In the genomic region with DNA sequence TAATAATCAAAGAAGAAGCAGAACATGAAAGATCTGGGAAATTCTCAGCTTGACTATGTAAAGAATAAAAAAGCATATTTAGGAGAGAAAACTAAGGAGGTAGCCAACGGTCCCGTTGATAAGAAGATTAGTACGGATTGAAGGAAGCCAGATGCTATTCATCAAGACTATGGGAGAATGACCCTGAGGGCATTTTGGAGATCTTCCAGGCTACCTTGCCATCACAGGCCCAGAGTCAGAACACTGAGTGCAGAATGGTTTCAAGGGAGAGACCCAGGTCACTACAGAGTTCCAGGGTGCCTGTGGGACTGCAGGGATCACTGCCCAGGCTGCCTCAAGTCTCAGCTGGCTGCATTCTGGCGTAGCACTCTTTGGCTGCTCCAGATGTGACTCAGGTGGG, we compare ENCODE assay signal across 19 cellular contexts.
A peak's percentile ranks its signal among the peaks of the same experiment; 100 is the strongest.
DNase-seq lines count a peak whose midpoint lies in the region; ATAC-seq and TF ChIP-seq lines count a peak whose summit lies in the region.
"Had no signal": no experiment of that assay in that cellular context is flagged by ENCODE, and none has a peak within 500 bp of the region (broad histone marks: within the 10 kb centered on the region; RNA-seq: fewer than 3 reads in every experiment).

No MANE protein-coding gene starts in this region.

- TF ChIP-seq POLR2A in prostate gland (IDR thresholded peaks at IDR 0.05) (no peak), erythroblast (IDR thresholded peaks at IDR 0.05; ENCODE audit: low read length) (no peak)

- H3K9me3 ChIP-seq in BE2C = no peaks in the 10 kb centered on the region
- H3K9me3 ChIP-seq in WERI-Rb-1 (ENCODE audit: severe bottlenecking) = no peaks in the 10 kb centered on the region
- no peaks in the 10 kb centered on the region for H3K9me3 ChIP-seq in prostate gland
- H3K9me3 ChIP-seq: BLaER1 treated with 17β-estradiol and CSF1 and Interleukin-3, amounts not matched to agents 10 nM and 100 nM had no signal

- H3K36me3 ChIP-seq in BE2C = no peaks in the 10 kb centered on the region
- no peaks in the 10 kb centered on the region for H3K36me3 ChIP-seq in WERI-Rb-1
- H3K36me3 ChIP-seq in prostate gland = no peaks in the 10 kb centered on the region
- H3K36me3 ChIP-seq: BLaER1 treated with 17β-estradiol and CSF1 and Interleukin-3, amounts not matched to agents 10 nM and 100 nM had no signal

- H3K4me1 ChIP-seq in BE2C = no peaks in the 10 kb centered on the region
- H3K4me1 ChIP-seq in prostate gland (replicated peaks) = no peaks in the 10 kb centered on the region
- H3K4me1 ChIP-seq: BLaER1 treated with 17β-estradiol and CSF1 and Interleukin-3, amounts not matched to agents 10 nM and 100 nM had no signal

- H3K27ac ChIP-seq in WERI-Rb-1 (peak overlapping the region; percentile 19; the same call in 1 of the 2 replicates), prostate gland (no peak overlapping the region)
- H3K27ac ChIP-seq: 22Rv1; BLaER1 treated with 17β-estradiol and CSF1 and Interleukin-3, amounts not matched to agents 10 nM and 100 nM had no signal

- no peaks in the 10 kb centered on the region for H3K27me3 ChIP-seq in BE2C
- no peaks in the 10 kb centered on the region for H3K27me3 ChIP-seq in WERI-Rb-1 (ENCODE audit: insufficient read depth, low read depth, severe bottlenecking)
- H3K27me3 ChIP-seq in prostate gland (replicated peaks; ENCODE audit: insufficient read depth) = no peaks in the 10 kb centered on the region
- H3K27me3 ChIP-seq: BLaER1 treated with 17β-estradiol and CSF1 and Interleukin-3, amounts not matched to agents 10 nM and 100 nM had no signal

- intact Hi-C loops in prostate gland (cut with DNase I) = no loop called here

- TF ChIP-seq CTCF in BE2C (IDR thresholded peaks at IDR 0.05; ENCODE audit: low read depth, low read length) = no peak
- TF ChIP-seq CTCF in WERI-Rb-1 (IDR thresholded peaks at IDR 0.05; ENCODE audit: low read depth, low read length) = no peak
- no peak for TF ChIP-seq CTCF in prostate gland (IDR thresholded peaks at IDR 0.05)

- WGBS in prostate gland = 24% methylated on average over 4 of the region's 4 CpGs

- H3K4me3 ChIP-seq in BE2C (ENCODE audit: low read depth, low read length) (no peak overlapping the region), WERI-Rb-1 (ENCODE audit: low read depth, low read length) (no peak overlapping the region), prostate gland (no peak overlapping the region)
- H3K4me3 ChIP-seq: BLaER1 treated with 17β-estradiol and CSF1 and Interleukin-3, amounts not matched to agents 10 nM and 100 nM had no signal

- DNase-seq in BE2C (peak; percentile 50), NCI-H82 (lab: John Stamatoyannopoulos, UW) (peak; percentile 67), WERI-Rb-1 (peak; percentile 17), prostate gland (ENCODE audit: low spot score) (peak; percentile 12), NCI-H146 treated with DMSO at 0.1 percent for 48 hours (lab: John Stamatoyannopoulos, UW; ENCODE audit: unreplicated experiment) (no peak), erythroblast (lab: John Stamatoyannopoulos, UW) (no peak)
- DNase-seq: AML-193; Calu3; CD4-positive, alpha-beta T cell; DMS79; EL; GDM1; GOT3; H9; IMR-90 had no signal

- ATAC-seq in activated CD4-positive, CD25-positive, alpha-beta regulatory T cell treated with anti-CD3 and anti-CD28 coated beads, Interleukin-2, amount 50 U/mL, for 24 hours = no peak
- ATAC-seq in HG03280 (IDR thresholded peaks at IDR 0.05; ENCODE audit: unreplicated experiment) = no peak

Comparison
In these comparisons a context has a peak if more than half of its experiments do, and no peak if none do; other contexts are left out.
1. DNase-seq: peak in BE2C (single experiment), NCI-H82 (single experiment), WERI-Rb-1 (single experiment) and prostate gland (single experiment); none in NCI-H146 treated with DMSO at 0.1 percent for 48 hours (single experiment) and erythroblast (0 of 2).